Comparison of ENCODE assay signal across 8 cellular contexts in the genomic region with DNA sequence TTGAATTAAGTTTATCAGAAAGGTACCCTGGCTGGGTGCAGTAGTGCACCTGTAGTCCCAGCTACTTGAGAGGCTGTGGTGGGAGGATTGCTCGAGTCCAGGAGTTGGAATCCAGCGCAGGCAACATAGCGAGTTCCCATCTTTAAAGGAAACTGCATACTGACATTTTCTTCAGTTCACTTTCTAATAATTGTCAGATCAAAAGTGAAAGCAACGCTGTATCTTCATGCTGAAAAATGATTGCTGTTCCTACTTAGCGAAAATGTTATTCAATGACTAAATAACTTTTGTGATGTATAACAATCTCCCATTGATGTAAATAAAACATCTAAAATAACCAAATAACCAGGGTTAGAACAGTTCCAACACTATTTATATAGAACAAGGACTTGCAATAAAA. TPM values are rescaled to one million over a fixed set of nuclear protein-coding genes. Genes with fewer than 3 reads are reported as not detected.
A peak's percentile ranks its signal among the peaks of the same experiment; 100 is the strongest.
DNase-seq lines count a peak whose midpoint lies in the region; ATAC-seq and TF ChIP-seq lines count a peak whose summit lies in the region.

No MANE protein-coding gene starts in this region.

- H3K27ac Mint-ChIP-seq in CD4-positive, CD25-positive, alpha-beta regulatory T cell, result peak overlapping the region; percentile 87 to 93 (median 88)
- no peak overlapping the region for H3K27ac Mint-ChIP-seq in neural crest cell (ENCODE audit: unreplicated experiment)

- peak overlapping the region; percentile 87 for H3K4me3 ChIP-seq in CD4-positive, CD25-positive, alpha-beta regulatory T cell (ENCODE audit: low read depth, low read length)
- H3K4me3 ChIP-seq in MG63 (peak overlapping the region; percentile 98), dorsolateral prefrontal cortex (peak overlapping the region in 58 of 59 donors; percentile 56 to 100 (median 96))

- ATAC-seq in CD4-positive, CD25-positive, alpha-beta regulatory T cell (ENCODE audit: low read depth in 2 of 2), result no peak
- no peak for ATAC-seq in GM18498 (IDR thresholded peaks at IDR 0.05; ENCODE audit: unreplicated experiment)
- no peak for ATAC-seq in HG02642 (IDR thresholded peaks at IDR 0.05; ENCODE audit: poor library complexity, unreplicated experiment)

- peak overlapping the region; percentile 91 for H3K27ac ChIP-seq in CD4-positive, CD25-positive, alpha-beta regulatory T cell (ENCODE audit: insufficient read depth, low read length, poor library complexity, severe bottlenecking)
- H3K27ac ChIP-seq in dorsolateral prefrontal cortex, result peak overlapping the region in 7 of 59 donors; percentile 3 to 100 (median 48)

- peak overlapping the region; percentile 93 to 95 (median 93) for H3K4me3 Mint-ChIP-seq in CD4-positive, CD25-positive, alpha-beta regulatory T cell
- peak overlapping the region; percentile 91 for H3K4me3 Mint-ChIP-seq in neural crest cell

- H3K4me1 Mint-ChIP-seq in CD4-positive, CD25-positive, alpha-beta regulatory T cell, result peaks cover 30 to 58% (median 35%) of the 10 kb centered on the region in 4 donors
- H3K4me1 Mint-ChIP-seq in neural crest cell, result peaks cover 33% of the 10 kb centered on the region

- no peaks in the 10 kb centered on the region for H3K27me3 Mint-ChIP-seq in CD4-positive, CD25-positive, alpha-beta regulatory T cell
- no peaks in the 10 kb centered on the region for H3K27me3 Mint-ChIP-seq in neural crest cell (ENCODE audit: low read depth)

- peak in 2 of 3 donors; percentile 9 to 59 for DNase-seq in CD4-positive, CD25-positive, alpha-beta regulatory T cell
- DNase-seq in MG63 (no peak), dorsolateral prefrontal cortex (no peak), neural crest cell (ENCODE audit: low read depth, low spot score) (no peak), DMS79 treated with DMSO at 0.1 percent for 48 hours (lab: John Stamatoyannopoulos, UW) (no peak), NCI-H748 treated with DMSO at 0.1 percent for 48 hours (lab: John Stamatoyannopoulos, UW) (no peak)

- no peaks in the 10 kb centered on the region for H3K36me3 Mint-ChIP-seq in CD4-positive, CD25-positive, alpha-beta regulatory T cell
- peaks cover 4% of the 10 kb centered on the region for H3K36me3 Mint-ChIP-seq in neural crest cell (ENCODE audit: low read depth)

- H3K9me3 Mint-ChIP-seq in CD4-positive, CD25-positive, alpha-beta regulatory T cell, result no peaks in the 10 kb centered on the region
- no peaks in the 10 kb centered on the region for H3K9me3 Mint-ChIP-seq in neural crest cell

- no peak for TF ChIP-seq CTCF in dorsolateral prefrontal cortex (IDR thresholded peaks at IDR 0.05 in 54 of 56, conservative IDR thresholded peaks at IDR 0.05 in 2 of 56; ENCODE audit: low read depth in 1 of 56, partially characterized antibody in 56 of 56)
- no peak for TF ChIP-seq CTCF in neural crest cell (conservative IDR thresholded peaks at IDR 0.05)

- H3K4me1 ChIP-seq in CD4-positive, CD25-positive, alpha-beta regulatory T cell (ENCODE audit: control insufficient read depth, insufficient read depth, low read length, poor library complexity, severe bottlenecking), result peaks cover 45% of the 10 kb centered on the region

- no peaks in the 10 kb centered on the region for H3K27me3 ChIP-seq in CD4-positive, CD25-positive, alpha-beta regulatory T cell (ENCODE audit: control insufficient read depth, insufficient read depth, low read length)
- H3K27me3 ChIP-seq in MG63 (no peaks in the 10 kb centered on the region), dorsolateral prefrontal cortex (no peaks in the 10 kb centered on the region)

- intact Hi-C loops in dorsolateral prefrontal cortex (cut with DNase I), result loop anchor here (5.0 to 10.0 kb wide), 6 partner anchors 69 to 169 kb away; a partner anchor contains a TSS

- no peaks in the 10 kb centered on the region for H3K9me3 ChIP-seq in CD4-positive, CD25-positive, alpha-beta regulatory T cell (ENCODE audit: control insufficient read depth in 2 of 2, low read length in 2 of 2)
- no peaks in the 10 kb centered on the region for H3K9me3 ChIP-seq in MG63

- H3K36me3 ChIP-seq in CD4-positive, CD25-positive, alpha-beta regulatory T cell (ENCODE audit: control insufficient read depth, insufficient read depth, low read length), result peaks cover 3% of the 10 kb centered on the region
- peaks cover 19% of the 10 kb centered on the region for H3K36me3 ChIP-seq in MG63

RNA-seq across cellular contexts. Expression of a gene that starts 1.7 kb away (rescaled TPM):
- 40.9 TPM for total RNA-seq in CD4-positive, CD25-positive, alpha-beta regulatory T cell
- polyA plus RNA-seq in CD4-positive, CD25-positive, alpha-beta regulatory T cell, result 10 to 100 TPM in 3 of 4 donors, 1 to 10 TPM in 1; 8.9 to 12.4 (median 12.1) TPM
- total RNA-seq in MG63 (2014; rRNA removed; shearing (Covaris generic); ENCODE audit: low replicate concordance), result 10.3 and 12.9 TPM in 2 replicates
- total RNA-seq in dorsolateral prefrontal cortex, result 10 to 100 TPM; 26.8 to 50.8 (median 36.9) TPM
- total RNA-seq in neural crest cell, result 27.4 and 32.7 TPM in 2 replicates

RNA-seq across cellular contexts. Expression of a gene that starts 30.1 kb away (rescaled TPM):
- 22.4 TPM for total RNA-seq in CD4-positive, CD25-positive, alpha-beta regulatory T cell
- polyA plus RNA-seq in CD4-positive, CD25-positive, alpha-beta regulatory T cell, result 10 to 100 TPM in 1 of 4 donors, 1 to 10 TPM in 3; 4.0 to 10.7 (median 5.6) TPM
- total RNA-seq in MG63 (2014; rRNA removed; shearing (Covaris generic); ENCODE audit: low replicate concordance), result 24.5 and 53.9 TPM in 2 replicates
- 10 to 100 TPM; 12.9 to 41.8 (median 23.7) TPM for total RNA-seq in dorsolateral prefrontal cortex
- 67.2 and 73.3 TPM in 2 replicates for total RNA-seq in neural crest cell

RNA-seq across cellular contexts. Expression of a gene that starts 33.4 kb away (rescaled TPM):
- 44.8 TPM for total RNA-seq in CD4-positive, CD25-positive, alpha-beta regulatory T cell
- polyA plus RNA-seq in CD4-positive, CD25-positive, alpha-beta regulatory T cell, result 100 to 1,000 TPM; 166 to 228 (median 175) TPM
- 229 and 267 TPM in 2 replicates for total RNA-seq in MG63 (2014; rRNA removed; shearing (Covaris generic); ENCODE audit: low replicate concordance)
- total RNA-seq in dorsolateral prefrontal cortex (100 to 1,000 TPM in 116 of 120 experiments, 10 to 100 TPM in 4; 58.9 to 288 (median 217) TPM), neural crest cell (65.5 and 67.4 TPM in 2 replicates)

Comparison
In these comparisons a context has a peak if more than half of its experiments do, and no peak if none do; other contexts are left out.
1. DNase-seq: peak in CD4-positive, CD25-positive, alpha-beta regulatory T cell (2 of 3); none in MG63 (single experiment), dorsolateral prefrontal cortex (0 of 10), neural crest cell (single experiment), DMS79 treated with DMSO at 0.1 percent for 48 hours (single experiment) and NCI-H748 treated with DMSO at 0.1 percent for 48 hours (single experiment).
2. Peak in every context shown above with its lines, with median percentiles within 50 percentile points of each other: H3K4me3 ChIP-seq.